1 cellular context compared by ENCODE assay signal in the genomic region with DNA sequence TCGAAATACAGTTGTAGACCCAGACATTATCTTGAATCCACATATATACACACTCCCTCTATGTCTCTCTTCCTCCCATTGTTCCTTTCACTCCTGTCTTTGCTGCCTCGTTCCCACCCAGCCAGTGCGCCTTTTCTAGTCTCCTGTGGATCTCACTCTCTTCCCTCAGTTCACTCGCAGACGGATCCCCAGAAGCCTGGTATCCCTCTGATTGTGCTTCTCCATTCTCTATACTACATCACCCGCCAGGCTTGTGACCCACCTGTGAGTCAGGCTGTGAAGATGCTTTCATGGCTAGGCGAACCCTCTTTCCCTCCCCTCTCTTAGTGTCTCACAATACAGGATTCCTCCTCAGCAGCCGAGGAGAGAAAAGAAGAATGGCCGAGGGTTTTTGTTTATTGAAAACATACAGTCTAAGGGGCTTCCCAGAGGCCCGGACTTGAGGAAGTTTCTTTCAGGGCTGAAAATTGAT.
TF ChIP-seq lines count a peak whose summit lies in the region.

No MANE protein-coding gene starts in this region.

TF ChIP-seq in GM23338, 12 proteins besides CTCF, POLR2A, EP300 and RAD21 (continued from another document):
- TF ChIP-seq EZH2 (IDR thresholded peaks at IDR 0.05; ENCODE audit: low read depth, unreplicated experiment) (no peak), POLR2AphosphoS5 (IDR thresholded peaks at IDR 0.05; ENCODE audit: low read depth) (no peak), NANOG (IDR thresholded peaks at IDR 0.05; ENCODE audit: borderline replicate concordance) (no peak)
- TF ChIP-seq, protein P1, sequence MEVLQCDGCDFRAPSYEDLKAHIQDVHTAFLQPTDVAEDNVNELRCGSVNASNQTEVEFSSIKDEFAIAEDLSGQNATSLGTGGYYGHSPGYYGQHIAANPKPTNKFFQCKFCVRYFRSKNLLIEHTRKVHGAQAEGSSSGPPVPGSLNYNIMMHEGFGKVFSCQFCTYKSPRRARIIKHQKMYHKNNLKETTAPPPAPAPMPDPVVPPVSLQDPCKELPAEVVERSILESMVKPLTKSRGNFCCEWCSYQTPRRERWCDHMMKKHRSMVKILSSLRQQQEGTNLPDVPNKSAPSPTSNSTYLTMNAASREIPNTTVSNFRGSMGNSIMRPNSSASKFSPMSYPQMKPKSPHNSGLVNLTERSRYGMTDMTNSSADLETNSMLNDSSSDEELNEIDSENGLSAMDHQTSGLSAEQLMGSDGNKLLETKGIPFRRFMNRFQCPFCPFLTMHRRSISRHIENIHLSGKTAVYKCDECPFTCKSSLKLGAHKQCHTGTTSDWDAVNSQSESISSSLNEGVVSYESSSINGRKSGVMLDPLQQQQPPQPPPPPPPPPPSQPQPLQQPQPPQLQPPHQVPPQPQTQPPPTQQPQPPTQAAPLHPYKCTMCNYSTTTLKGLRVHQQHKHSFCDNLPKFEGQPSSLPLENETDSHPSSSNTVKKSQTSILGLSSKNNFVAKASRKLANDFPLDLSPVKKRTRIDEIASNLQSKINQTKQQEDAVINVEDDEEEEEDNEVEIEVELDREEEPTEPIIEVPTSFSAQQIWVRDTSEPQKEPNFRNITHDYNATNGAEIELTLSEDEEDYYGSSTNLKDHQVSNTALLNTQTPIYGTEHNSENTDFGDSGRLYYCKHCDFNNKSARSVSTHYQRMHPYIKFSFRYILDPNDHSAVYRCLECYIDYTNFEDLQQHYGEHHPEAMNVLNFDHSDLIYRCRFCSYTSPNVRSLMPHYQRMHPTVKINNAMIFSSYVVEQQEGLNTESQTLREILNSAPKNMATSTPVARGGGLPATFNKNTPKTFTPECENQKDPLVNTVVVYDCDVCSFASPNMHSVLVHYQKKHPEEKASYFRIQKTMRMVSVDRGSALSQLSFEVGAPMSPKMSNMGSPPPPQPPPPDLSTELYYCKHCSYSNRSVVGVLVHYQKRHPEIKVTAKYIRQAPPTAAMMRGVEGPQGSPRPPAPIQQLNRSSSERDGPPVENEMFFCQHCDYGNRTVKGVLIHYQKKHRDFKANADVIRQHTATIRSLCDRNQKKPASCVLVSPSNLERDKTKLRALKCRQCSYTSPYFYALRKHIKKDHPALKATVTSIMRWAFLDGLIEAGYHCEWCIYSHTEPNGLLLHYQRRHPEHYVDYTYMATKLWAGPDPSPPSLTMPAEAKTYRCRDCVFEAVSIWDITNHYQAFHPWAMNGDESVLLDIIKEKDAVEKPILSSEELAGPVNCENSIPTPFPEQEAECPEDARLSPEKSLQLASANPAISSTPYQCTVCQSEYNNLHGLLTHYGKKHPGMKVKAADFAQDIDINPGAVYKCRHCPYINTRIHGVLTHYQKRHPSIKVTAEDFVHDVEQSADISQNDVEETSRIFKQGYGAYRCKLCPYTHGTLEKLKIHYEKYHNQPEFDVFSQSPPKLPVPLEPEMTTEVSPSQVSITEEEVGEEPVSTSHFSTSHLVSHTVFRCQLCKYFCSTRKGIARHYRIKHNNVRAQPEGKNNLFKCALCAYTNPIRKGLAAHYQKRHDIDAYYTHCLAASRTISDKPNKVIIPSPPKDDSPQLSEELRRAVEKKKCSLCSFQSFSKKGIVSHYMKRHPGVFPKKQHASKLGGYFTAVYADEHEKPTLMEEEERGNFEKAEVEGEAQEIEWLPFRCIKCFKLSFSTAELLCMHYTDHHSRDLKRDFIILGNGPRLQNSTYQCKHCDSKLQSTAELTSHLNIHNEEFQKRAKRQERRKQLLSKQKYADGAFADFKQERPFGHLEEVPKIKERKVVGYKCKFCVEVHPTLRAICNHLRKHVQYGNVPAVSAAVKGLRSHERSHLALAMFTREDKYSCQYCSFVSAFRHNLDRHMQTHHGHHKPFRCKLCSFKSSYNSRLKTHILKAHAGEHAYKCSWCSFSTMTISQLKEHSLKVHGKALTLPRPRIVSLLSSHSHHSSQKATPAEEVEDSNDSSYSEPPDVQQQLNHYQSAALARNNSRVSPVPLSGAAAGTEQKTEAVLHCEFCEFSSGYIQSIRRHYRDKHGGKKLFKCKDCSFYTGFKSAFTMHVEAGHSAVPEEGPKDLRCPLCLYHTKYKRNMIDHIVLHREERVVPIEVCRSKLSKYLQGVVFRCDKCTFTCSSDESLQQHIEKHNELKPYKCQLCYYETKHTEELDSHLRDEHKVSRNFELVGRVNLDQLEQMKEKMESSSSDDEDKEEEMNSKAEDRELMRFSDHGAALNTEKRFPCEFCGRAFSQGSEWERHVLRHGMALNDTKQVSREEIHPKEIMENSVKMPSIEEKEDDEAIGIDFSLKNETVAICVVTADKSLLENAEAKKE (CRISPR knock-in tag; IDR thresholded peaks at IDR 0.05) = no peak
